ENCODE assay signal across 8 cellular contexts in the genomic region with DNA sequence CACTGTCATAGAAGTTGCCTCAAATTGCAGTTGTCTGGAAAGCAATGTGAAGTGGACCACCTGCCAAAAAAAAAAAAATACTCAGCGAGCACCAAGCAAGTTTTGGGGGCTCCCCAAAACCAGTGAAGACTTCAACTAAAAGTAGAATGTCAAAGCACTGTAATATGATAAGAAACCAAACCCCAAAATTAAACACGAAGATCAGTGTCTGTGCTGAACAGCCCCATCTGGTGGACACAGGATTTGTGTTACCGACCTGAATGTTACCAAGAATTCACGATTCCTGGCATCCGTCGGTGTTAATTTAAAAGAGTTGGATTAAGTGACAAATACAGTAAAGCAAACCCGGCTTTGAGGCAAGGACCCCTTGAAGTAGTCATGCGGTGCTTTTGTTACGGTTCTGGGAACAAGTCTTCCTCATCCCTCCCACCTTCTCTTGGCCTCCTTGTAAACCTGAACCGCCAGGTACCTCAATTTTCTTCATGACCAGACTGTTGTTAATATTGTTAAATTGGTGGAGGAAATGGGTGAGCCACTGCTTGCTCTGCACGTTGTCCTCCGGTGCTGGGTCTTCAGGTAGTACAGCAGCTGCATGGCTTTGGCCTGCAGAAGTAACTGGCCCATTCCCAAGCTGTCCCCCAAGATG. TPM values are rescaled to one million over a fixed set of nuclear protein-coding genes. Genes with fewer than 3 reads are reported as not detected.
DNase-seq lines count a peak whose midpoint lies in the region; ATAC-seq, FAIRE-seq and TF ChIP-seq lines count a peak whose summit lies in the region.

No MANE protein-coding gene starts in this region.

- intact Hi-C loops in Panc1 (cut with micrococcal nuclease; ENCODE audit: unreplicated experiment): no loop called here

- BruUV-seq in Panc1 (replicated peaks; lab: Mats Ljungman, UMichigan): no TSS peak

- H3K27ac ChIP-seq in Panc1 (ENCODE audit: low read length): no peak overlapping the region

- peak; percentile 14 for DNase-seq in AG09319 (ENCODE audit: extremely low read depth, low read depth)
- peak; percentile 35 for DNase-seq in Panc1 (ENCODE audit: low read depth, low spot score)
- peak; percentile 10 for DNase-seq in activated T-helper 9 cell treated with anti-CD3 and anti-CD28 coated beads, Interleukin-2, amount 50 U/mL, for 16 hours (ENCODE audit: low read depth)
- peak; percentile 65 for DNase-seq in frontal cortex (ENCODE audit: low spot score in 2 of 2)
- peak; percentile 65 for DNase-seq in pons (ENCODE audit: low spot score)

- peak; percentile 74 for TF ChIP-seq CTCF in AG09319 (IDR thresholded peaks at IDR 0.05; ENCODE audit: low read depth, low read length)
- peak; percentile 86 for TF ChIP-seq CTCF in Panc1 (IDR thresholded peaks at IDR 0.05)

- POLR2A ChIA-PET in Panc1 (lab: Charles Lee): no interaction called here

- ATAC-seq in GM19395 (IDR thresholded peaks at IDR 0.05; ENCODE audit: unreplicated experiment) (peak; percentile 53), Panc1 (peak; percentile 75; the same call in 1 of the 2 replicates), GM19035 (IDR thresholded peaks at IDR 0.05; ENCODE audit: unreplicated experiment) (no peak), HG03354 (IDR thresholded peaks at IDR 0.05; ENCODE audit: poor library complexity, severe bottlenecking, unreplicated experiment) (no peak)

- no peaks in the 10 kb centered on the region for H3K9me3 ChIP-seq in Panc1 (ENCODE audit: control insufficient read depth, insufficient read depth, low read depth, low read length)

- H3K4me1 ChIP-seq in Panc1 (ENCODE audit: control insufficient read depth, insufficient read depth, low read length): no peaks in the 10 kb centered on the region

- in situ Hi-C loops in Panc1 (cut with HindIII; ENCODE audit: low pct_unique_long_range_greater_than_20kb, low sequenced_read_pairs): no loop called here

- H3K4me3 ChIP-seq in Panc1 (ENCODE audit: low read depth in 2 of 2, low read length in 2 of 2): no peak overlapping the region

- FAIRE-seq in frontal cortex (lab: Jason Lieb, UNC): no peak

- no peaks in the 10 kb centered on the region; the same call in 1 of the 2 replicates for H3K27me3 ChIP-seq in Panc1 (ENCODE audit: control insufficient read depth, insufficient read depth, low read length)

- no peaks in the 10 kb centered on the region for H3K36me3 ChIP-seq in Panc1 (ENCODE audit: control insufficient read depth, insufficient read depth, low read length)

- CTCF ChIA-PET in Panc1 (lab: Charles Lee): no interaction called here

RNA-seq across cellular contexts. Expression of a gene that starts 31.3 kb away (rescaled TPM):
- 119 TPM for total RNA-seq in Panc1 (2021; ENCODE audit: unreplicated experiment)
- 73.2 TPM for polyA plus RNA-seq in Panc1 (2012; ENCODE audit: insufficient read length)
- 89.3 TPM for total RNA-seq in frontal cortex

RNA-seq across cellular contexts. Expression of a gene that starts 33.7 kb away (rescaled TPM):
- total RNA-seq in Panc1 (2021; ENCODE audit: unreplicated experiment) (9.5 TPM), frontal cortex (153 TPM)
- polyA plus RNA-seq in Panc1 (2012; ENCODE audit: insufficient read length): 5.5 TPM

RNA-seq across cellular contexts. Expression of a gene that starts 57.3 kb away (rescaled TPM):
- total RNA-seq in Panc1 (2021; ENCODE audit: unreplicated experiment) (81.4 TPM), frontal cortex (39.5 TPM)
- 58.1 TPM for polyA plus RNA-seq in Panc1 (2012; ENCODE audit: insufficient read length)

RNA-seq across cellular contexts. Expression of a gene that starts 59.9 kb away (rescaled TPM):
- total RNA-seq in Panc1 (2021; ENCODE audit: unreplicated experiment) (27.9 TPM), frontal cortex (109 TPM)
- 6.3 TPM for polyA plus RNA-seq in Panc1 (2012; ENCODE audit: insufficient read length)

Comparison
In these comparisons a context has a peak if more than half of its experiments do, and no peak if none do; other contexts are left out.
1. DNase-seq: peak in every context shown above with its lines; median percentile 65 in frontal cortex; 65 in pons; 35 in Panc1; 14 in AG09319; 10 in activated T-helper 9 cell treated with anti-CD3 and anti-CD28 coated beads, Interleukin-2, amount 50 U/mL, for 16 hours.
2. ATAC-seq: peak in GM19395 (single experiment) and Panc1 (single experiment); none in GM19035 (single experiment) and HG03354 (single experiment).
3. RNA of a gene that starts 33.7 kb away (total RNA-seq): 153 TPM in frontal cortex (single experiment); 9.5 TPM in Panc1 (single experiment); every median in the first group is over 10 times any median in the second.